ENCODE assay signal across 9 cellular contexts in the genomic region with DNA sequence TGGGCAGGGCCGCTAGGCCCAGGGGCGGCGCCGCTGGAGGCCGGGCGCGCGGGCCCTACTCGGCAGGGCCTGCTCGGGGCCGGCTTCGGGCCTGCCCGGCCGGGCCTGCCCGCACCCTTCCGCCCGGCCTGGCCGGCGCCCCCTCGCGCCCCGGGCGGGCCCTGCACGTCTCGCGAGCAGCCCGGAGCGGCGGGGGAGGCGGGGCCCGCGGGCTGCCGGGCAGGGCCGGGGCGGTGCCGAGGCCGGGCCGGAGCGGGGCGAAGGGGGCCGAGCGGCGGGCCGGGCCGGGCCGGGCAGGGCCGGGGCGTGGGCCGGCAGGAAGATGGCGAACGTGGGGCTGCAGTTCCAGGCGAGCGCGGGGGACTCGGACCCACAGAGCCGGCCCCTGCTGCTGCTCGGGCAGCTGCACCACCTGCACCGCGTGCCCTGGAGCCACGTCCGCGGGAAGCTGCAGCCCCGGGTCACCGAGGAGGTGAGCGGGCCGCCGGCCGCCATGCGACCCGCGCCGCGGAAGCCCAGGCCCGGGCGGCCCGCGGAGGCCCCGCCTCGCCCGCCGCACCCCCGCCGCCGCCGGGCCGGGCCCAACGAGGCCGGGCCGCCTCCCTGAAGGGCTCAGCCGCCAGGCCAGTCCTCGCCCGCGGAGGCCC. TPM values are rescaled to one million over a fixed set of nuclear protein-coding genes. Genes with fewer than 3 reads are reported as not detected.
DNase-seq lines count a peak whose midpoint lies in the region; ATAC-seq lines count a peak whose summit lies in the region.
"Had no signal": no experiment of that assay in that cellular context is flagged by ENCODE, and none has a peak within 500 bp of the region (broad histone marks: within the 10 kb centered on the region; RNA-seq: fewer than 3 reads in every experiment).

A gene with protein sequence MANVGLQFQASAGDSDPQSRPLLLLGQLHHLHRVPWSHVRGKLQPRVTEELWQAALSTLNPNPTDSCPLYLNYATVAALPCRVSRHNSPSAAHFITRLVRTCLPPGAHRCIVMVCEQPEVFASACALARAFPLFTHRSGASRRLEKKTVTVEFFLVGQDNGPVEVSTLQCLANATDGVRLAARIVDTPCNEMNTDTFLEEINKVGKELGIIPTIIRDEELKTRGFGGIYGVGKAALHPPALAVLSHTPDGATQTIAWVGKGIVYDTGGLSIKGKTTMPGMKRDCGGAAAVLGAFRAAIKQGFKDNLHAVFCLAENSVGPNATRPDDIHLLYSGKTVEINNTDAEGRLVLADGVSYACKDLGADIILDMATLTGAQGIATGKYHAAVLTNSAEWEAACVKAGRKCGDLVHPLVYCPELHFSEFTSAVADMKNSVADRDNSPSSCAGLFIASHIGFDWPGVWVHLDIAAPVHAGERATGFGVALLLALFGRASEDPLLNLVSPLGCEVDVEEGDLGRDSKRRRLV (plus strand): TSS at position 222 of the 647 bp plus-strand sequence. CDS start 101 bp downstream, at position 323.

- peak; percentile 87 for DNase-seq in CD1c-positive myeloid dendritic cell (ENCODE audit: extremely low spot score)
- peak; percentile 97 for DNase-seq in HPDE6-E6E7 (ENCODE audit: extremely low spot score)
- DNase-seq in T-helper 17 cell = peak; percentile 58 to 70 (median 61)
- DNase-seq in right cardiac atrium = peak; percentile 78 to 91 (median 91)
- DNase-seq in skeletal muscle cell (ENCODE audit: low read depth) = peak; percentile 27
- no peak for DNase-seq in H4 (ENCODE audit: low spot score)

- H3K4me3 ChIP-seq in right cardiac atrium (ENCODE audit: low read length) (peak within 1 kb of the TSS; percentile 87), skeletal muscle cell (ENCODE audit: low read depth, low read length) (peak within 1 kb of the TSS; percentile 37)
- H3K4me3 ChIP-seq: SK-N-MC had no signal

- no peaks in the 10 kb centered on the region for H3K27me3 ChIP-seq in right cardiac atrium (ENCODE audit: control insufficient read depth, insufficient read depth)

- peaks cover 2% of the 10 kb centered on the region for H3K36me3 Mint-ChIP-seq in T-helper 17 cell (ENCODE audit: low read depth)

- peak within 1 kb of the TSS; percentile 6 for H3K27ac ChIP-seq in angular gyrus (ENCODE audit: low read depth, low read length)
- H3K27ac ChIP-seq in right cardiac atrium (ENCODE audit: low read length) = peak within 1 kb of the TSS; percentile 82
- H3K27ac ChIP-seq: SK-N-MC had no signal

- WGBS in right cardiac atrium = 2% methylated on average over 93 of the region's 93 CpGs

- peak within 1 kb of the TSS; percentile 82 for H3K4me3 Mint-ChIP-seq in T-helper 17 cell

- H3K4me1 Mint-ChIP-seq in T-helper 17 cell = peaks cover 17% of the 10 kb centered on the region

- intact Hi-C loops in right cardiac atrium (cut with DNase I) = loop anchor here in 2 of 4 donors (5.0 kb wide), 1 partner anchor 40 kb away; a partner anchor contains a TSS

- no peaks in the 10 kb centered on the region for H3K27me3 Mint-ChIP-seq in T-helper 17 cell

- H3K27ac Mint-ChIP-seq in T-helper 17 cell = peak within 1 kb of the TSS; percentile 91

- H3K4me1 ChIP-seq in right cardiac atrium (ENCODE audit: control insufficient read depth, insufficient read depth, low read length) = peaks cover 5% of the 10 kb centered on the region

- H3K9me3 ChIP-seq in T-helper 17 cell (ENCODE audit: control insufficient read depth, low read length, poor library complexity, severe bottlenecking) (no peaks in the 10 kb centered on the region), right cardiac atrium (ENCODE audit: control insufficient read depth, low read length) (no peaks in the 10 kb centered on the region)

- ATAC-seq in GM19452 (IDR thresholded peaks at IDR 0.05; ENCODE audit: unreplicated experiment) (peak; percentile 89), T-helper 17 cell (peak; percentile 96), right cardiac atrium (peak; percentile 81 to 90)

RNA-seq across cellular contexts. Expression of the gene that starts here (rescaled TPM):
- 10 to 100 TPM; 59.2 to 64.8 TPM for total RNA-seq in T-helper 17 cell
- total RNA-seq in right cardiac atrium = 10 to 100 TPM; 22.0 to 28.8 (median 23.0) TPM
- polyA plus RNA-seq in right cardiac atrium = 26.1 TPM
- 0.95 and 1.1 TPM in 2 replicates for total RNA-seq in H4 (2014; rRNA removed; shearing (Covaris generic))

Comparison
In these comparisons a context has a peak if more than half of its experiments do, and no peak if none do; other contexts are left out.
1. RNA of the gene that starts here (total RNA-seq): 59.2 to 64.8 TPM in T-helper 17 cell and 22.0 to 28.8 TPM in right cardiac atrium; 0.95 to 1.1 TPM in H4; every median in the first group is over 10 times any median in the second.
2. Peak in every context shown above with its lines, with median percentiles within 50 percentile points of each other: ATAC-seq.